Comparison of ENCODE assay signal across 8 cellular contexts in genomic region chr14:24430682-24431568, GRCh38. TPM values are rescaled to one million over a fixed set of nuclear protein-coding genes. Genes with fewer than 3 reads are reported as not detected.
DNase-seq lines count a peak whose midpoint lies in the region; ATAC-seq and TF ChIP-seq lines count a peak whose summit lies in the region.

No MANE protein-coding gene starts in this region.

- no peaks in the 10 kb centered on the region for H3K9me3 ChIP-seq in psoas muscle

- peak overlapping the region; percentile 95 for H3K27ac Mint-ChIP-seq in activated T-helper 1 cell treated with anti-CD3 and anti-CD28 coated beads, Interleukin-12 subunit alpha, Interleukin-12 subunit beta, Interleukin-2, Interleukin-4 antibody, amounts not matched to agents 30 ng/mL and 10 ng/mL and 1 ng/mL, durations not matched to agents 14 hours and 24 hours and 36 hours

- H3K4me3 Mint-ChIP-seq in activated T-helper 1 cell treated with anti-CD3 and anti-CD28 coated beads, Interleukin-12 subunit alpha, Interleukin-12 subunit beta, Interleukin-2, Interleukin-4 antibody, amounts not matched to agents 30 ng/mL and 10 ng/mL and 1 ng/mL, durations not matched to agents 14 hours and 24 hours and 36 hours = peak overlapping the region; percentile 90

- peak overlapping the region; percentile 82 for H3K4me3 ChIP-seq in LNCaP clone FGC (ENCODE audit: low read depth, low read length)
- H3K4me3 ChIP-seq in psoas muscle = peak overlapping the region; percentile 84

- peaks cover 0 to 47% of the 10 kb centered on the region in 2 donors for H3K36me3 ChIP-seq in psoas muscle (ENCODE audit: insufficient read depth in 1 of 2, low read depth in 1 of 2)

- no peaks in the 10 kb centered on the region for H3K9me3 Mint-ChIP-seq in activated T-helper 1 cell treated with anti-CD3 and anti-CD28 coated beads, Interleukin-12 subunit alpha, Interleukin-12 subunit beta, Interleukin-2, Interleukin-4 antibody, amounts not matched to agents 30 ng/mL and 10 ng/mL and 1 ng/mL, durations not matched to agents 14 hours and 24 hours and 36 hours

- TF ChIP-seq CTCF in LNCaP clone FGC (IDR thresholded peaks at IDR 0.05; ENCODE audit: control insufficient read depth, extremely low read depth, insufficient read depth) = no peak
- no peak for TF ChIP-seq CTCF in foreskin keratinocyte (conservative IDR thresholded peaks at IDR 0.05)
- no peak for TF ChIP-seq CTCF in psoas muscle (IDR thresholded peaks at IDR 0.05)

- H3K36me3 Mint-ChIP-seq in activated T-helper 1 cell treated with anti-CD3 and anti-CD28 coated beads, Interleukin-12 subunit alpha, Interleukin-12 subunit beta, Interleukin-2, Interleukin-4 antibody, amounts not matched to agents 30 ng/mL and 10 ng/mL and 1 ng/mL, durations not matched to agents 14 hours and 24 hours and 36 hours (ENCODE audit: low read depth) = peaks cover 27% of the 10 kb centered on the region

- peak overlapping the region; percentile 88 for H3K27ac ChIP-seq in foreskin keratinocyte
- H3K27ac ChIP-seq in psoas muscle = peak overlapping the region; percentile 98

- ATAC-seq in foreskin keratinocyte (peak; percentile 30), psoas muscle (peak in 1 of 4 donors; percentile 19), HG03045 (IDR thresholded peaks at IDR 0.05; ENCODE audit: unreplicated experiment) (no peak)

- no peaks in the 10 kb centered on the region for H3K27me3 Mint-ChIP-seq in activated T-helper 1 cell treated with anti-CD3 and anti-CD28 coated beads, Interleukin-12 subunit alpha, Interleukin-12 subunit beta, Interleukin-2, Interleukin-4 antibody, amounts not matched to agents 30 ng/mL and 10 ng/mL and 1 ng/mL, durations not matched to agents 14 hours and 24 hours and 36 hours (ENCODE audit: insufficient read depth)

- DNase-seq in NCI-H510A (lab: John Stamatoyannopoulos, UW) (peak; percentile 10), NCI-H510A treated with DMSO at 0.1 percent for 48 hours (lab: John Stamatoyannopoulos, UW) (no peak), LNCaP clone FGC (ENCODE audit: low read depth) (no peak), foreskin keratinocyte (peak; percentile 22 to 51), psoas muscle (no peak), amygdala (lab: John Stamatoyannopoulos, UW) (no peak)
- DNase-seq in activated T-helper 1 cell treated with anti-CD3 and anti-CD28 coated beads, Interleukin-12 subunit alpha, Interleukin-12 subunit beta, Interleukin-2, Interleukin-4 antibody, amounts not matched to agents 30 ng/mL and 10 ng/mL and 1 ng/mL, durations not matched to agents 14 hours and 24 hours and 36 hours (ENCODE audit: low spot score) = peak; percentile 70

- 28 to 36% (median 31%) methylated on average over 18 to 19 of the region's 19 CpGs for whole genome bisulfite sequencing in psoas muscle, 3 donors

- H3K4me1 ChIP-seq in foreskin keratinocyte = peaks cover 22% of the 10 kb centered on the region
- peaks cover 17% of the 10 kb centered on the region for H3K4me1 ChIP-seq in psoas muscle

- peaks cover 53% of the 10 kb centered on the region for H3K4me1 Mint-ChIP-seq in activated T-helper 1 cell treated with anti-CD3 and anti-CD28 coated beads, Interleukin-12 subunit alpha, Interleukin-12 subunit beta, Interleukin-2, Interleukin-4 antibody, amounts not matched to agents 30 ng/mL and 10 ng/mL and 1 ng/mL, durations not matched to agents 14 hours and 24 hours and 36 hours (ENCODE audit: low read depth)

- H3K27me3 ChIP-seq in foreskin keratinocyte (no peaks in the 10 kb centered on the region), psoas muscle (ENCODE audit: insufficient read depth in 3 of 3, low read length in 2 of 3) (no peaks in the 10 kb centered on the region)

- intact Hi-C loops in activated T-helper 1 cell treated with anti-CD3 and anti-CD28 coated beads, Interleukin-12 subunit alpha, Interleukin-12 subunit beta, Interleukin-2, Interleukin-4 antibody, amounts not matched to agents 30 ng/mL and 10 ng/mL and 1 ng/mL, durations not matched to agents 14 hours and 24 hours and 36 hours (cut with micrococcal nuclease) = loop anchor here (1.0 to 10.0 kb wide), 12 partner anchors 11 to 1899 kb away; partner anchors contain the start of genes GMPR2, IRF9, LTB4R2 and NEDD8
- intact Hi-C loops in psoas muscle (cut with DNase I) = loop anchor here (1.0 to 10.0 kb wide), 2 partner anchors 65 to 186 kb away; partner anchors contain the start of gene TINF2 (in 1 of the 2)

RNA-seq across cellular contexts. Expression of gene KHNYN, which starts 1.2 kb away (rescaled TPM):
- total RNA-seq in activated T-helper 1 cell treated with anti-CD3 and anti-CD28 coated beads, Interleukin-12 subunit alpha, Interleukin-12 subunit beta, Interleukin-2, Interleukin-4 antibody, amounts not matched to agents 30 ng/mL and 10 ng/mL and 1 ng/mL, durations not matched to agents 14 hours and 24 hours and 36 hours = 65.9 and 72.0 TPM in 2 replicates
- total RNA-seq in foreskin keratinocyte (51.5 and 55.4 TPM in 2 replicates), psoas muscle (10 to 100 TPM; 25.8 to 44.2 (median 41.3) TPM)
- polyA plus RNA-seq in foreskin keratinocyte (18.7 and 21.0 TPM in 2 replicates), psoas muscle (10 to 100 TPM; 15.3 to 74.9 (median 35.9) TPM)

RNA-seq across cellular contexts. Expression of gene CBLN3, which starts 1.5 kb away (rescaled TPM):
- total RNA-seq in activated T-helper 1 cell treated with anti-CD3 and anti-CD28 coated beads, Interleukin-12 subunit alpha, Interleukin-12 subunit beta, Interleukin-2, Interleukin-4 antibody, amounts not matched to agents 30 ng/mL and 10 ng/mL and 1 ng/mL, durations not matched to agents 14 hours and 24 hours and 36 hours = 5.2 and 5.5 TPM in 2 replicates
- 0.42 and 1.2 TPM in 2 replicates for total RNA-seq in foreskin keratinocyte
- polyA plus RNA-seq in foreskin keratinocyte = 0.47 and 1.3 TPM in 2 replicates
- 1 to 10 TPM in 1 of 4 donors, under 1 TPM in 3; 0.66 to 1.5 (median 0.76) TPM for total RNA-seq in psoas muscle
- polyA plus RNA-seq in psoas muscle = under 1 TPM; 0.38 to 0.78 (median 0.70) TPM

RNA-seq across cellular contexts. Expression of gene SDR39U1, which starts 11.7 kb away (rescaled TPM):
- total RNA-seq in activated T-helper 1 cell treated with anti-CD3 and anti-CD28 coated beads, Interleukin-12 subunit alpha, Interleukin-12 subunit beta, Interleukin-2, Interleukin-4 antibody, amounts not matched to agents 30 ng/mL and 10 ng/mL and 1 ng/mL, durations not matched to agents 14 hours and 24 hours and 36 hours = 41.5 and 48.0 TPM in 2 replicates
- 15.1 and 21.1 TPM in 2 replicates for total RNA-seq in foreskin keratinocyte
- 33.1 and 42.8 TPM in 2 replicates for polyA plus RNA-seq in foreskin keratinocyte
- 10 to 100 TPM; 55.7 to 75.2 (median 63.8) TPM for total RNA-seq in psoas muscle
- polyA plus RNA-seq in psoas muscle = 100 to 1,000 TPM in 1 of 3 donors, 10 to 100 TPM in 2; 62.9 to 110 (median 63.6) TPM

RNA-seq across cellular contexts. Expression of gene NYNRIN, which starts 32.1 kb away (rescaled TPM):
- 0.02 TPM in 1 of 2 replicates, not detected in the other for total RNA-seq in activated T-helper 1 cell treated with anti-CD3 and anti-CD28 coated beads, Interleukin-12 subunit alpha, Interleukin-12 subunit beta, Interleukin-2, Interleukin-4 antibody, amounts not matched to agents 30 ng/mL and 10 ng/mL and 1 ng/mL, durations not matched to agents 14 hours and 24 hours and 36 hours
- total RNA-seq in foreskin keratinocyte = 11.1 and 16.3 TPM in 2 replicates
- polyA plus RNA-seq in foreskin keratinocyte = 4.7 and 6.0 TPM in 2 replicates
- 1 to 10 TPM; 2.1 to 8.0 (median 2.4) TPM for total RNA-seq in psoas muscle
- 1 to 10 TPM; 1.1 to 1.5 (median 1.2) TPM for polyA plus RNA-seq in psoas muscle

Comparison
In these comparisons a context has a peak if more than half of its experiments do, and no peak if none do; other contexts are left out.
1. DNase-seq: peak in NCI-H510A (single experiment), activated T-helper 1 cell treated with anti-CD3 and anti-CD28 coated beads, Interleukin-12 subunit alpha, Interleukin-12 subunit beta, Interleukin-2, Interleukin-4 antibody, amounts not matched to agents 30 ng/mL and 10 ng/mL and 1 ng/mL, durations not matched to agents 14 hours and 24 hours and 36 hours (single experiment) and foreskin keratinocyte (2 of 2); none in NCI-H510A treated with DMSO at 0.1 percent for 48 hours (single experiment), LNCaP clone FGC (single experiment), psoas muscle (0 of 2) and amygdala (0 of 56).